ENCODE assay signal across 2 cellular contexts in the genomic region with DNA sequence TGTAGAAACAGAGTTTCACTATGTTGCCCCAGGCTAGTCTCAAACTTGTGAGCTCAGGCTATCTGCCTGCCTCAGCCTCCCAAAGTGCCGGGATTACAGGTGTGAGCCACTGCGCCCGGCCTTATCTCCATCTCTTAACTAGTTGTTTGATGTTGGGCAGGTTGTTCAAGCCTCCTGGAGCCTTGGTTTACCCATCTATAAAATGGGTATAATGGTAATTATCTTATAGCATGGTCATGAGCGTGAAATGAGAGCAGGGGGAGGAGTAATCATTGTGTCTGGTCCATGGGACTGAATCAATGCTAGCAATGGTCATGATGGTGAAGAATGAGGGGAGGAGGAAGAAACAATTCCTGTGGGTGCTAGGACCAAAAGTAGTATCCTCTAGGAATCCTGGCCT.
TF ChIP-seq lines count a peak whose summit lies in the region.

No MANE protein-coding gene starts in this region.

TF ChIP-seq in SK-N-SH, 30 proteins besides CTCF, POLR2A, EP300 and RAD21 (continued from another document):
- TF ChIP-seq, protein P1, sequence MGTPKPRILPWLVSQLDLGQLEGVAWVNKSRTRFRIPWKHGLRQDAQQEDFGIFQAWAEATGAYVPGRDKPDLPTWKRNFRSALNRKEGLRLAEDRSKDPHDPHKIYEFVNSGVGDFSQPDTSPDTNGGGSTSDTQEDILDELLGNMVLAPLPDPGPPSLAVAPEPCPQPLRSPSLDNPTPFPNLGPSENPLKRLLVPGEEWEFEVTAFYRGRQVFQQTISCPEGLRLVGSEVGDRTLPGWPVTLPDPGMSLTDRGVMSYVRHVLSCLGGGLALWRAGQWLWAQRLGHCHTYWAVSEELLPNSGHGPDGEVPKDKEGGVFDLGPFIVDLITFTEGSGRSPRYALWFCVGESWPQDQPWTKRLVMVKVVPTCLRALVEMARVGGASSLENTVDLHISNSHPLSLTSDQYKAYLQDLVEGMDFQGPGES (IDR thresholded peaks at IDR 0.05; ENCODE audit: low read depth, low read length): no peak

TF ChIP-seq in SK-N-SH treated with all-trans-retinoic acid at 6 μM for 48 hours, 23 proteins besides CTCF, POLR2A, EP300 and RAD21 (continued from another document):
- TF ChIP-seq, protein P2, sequence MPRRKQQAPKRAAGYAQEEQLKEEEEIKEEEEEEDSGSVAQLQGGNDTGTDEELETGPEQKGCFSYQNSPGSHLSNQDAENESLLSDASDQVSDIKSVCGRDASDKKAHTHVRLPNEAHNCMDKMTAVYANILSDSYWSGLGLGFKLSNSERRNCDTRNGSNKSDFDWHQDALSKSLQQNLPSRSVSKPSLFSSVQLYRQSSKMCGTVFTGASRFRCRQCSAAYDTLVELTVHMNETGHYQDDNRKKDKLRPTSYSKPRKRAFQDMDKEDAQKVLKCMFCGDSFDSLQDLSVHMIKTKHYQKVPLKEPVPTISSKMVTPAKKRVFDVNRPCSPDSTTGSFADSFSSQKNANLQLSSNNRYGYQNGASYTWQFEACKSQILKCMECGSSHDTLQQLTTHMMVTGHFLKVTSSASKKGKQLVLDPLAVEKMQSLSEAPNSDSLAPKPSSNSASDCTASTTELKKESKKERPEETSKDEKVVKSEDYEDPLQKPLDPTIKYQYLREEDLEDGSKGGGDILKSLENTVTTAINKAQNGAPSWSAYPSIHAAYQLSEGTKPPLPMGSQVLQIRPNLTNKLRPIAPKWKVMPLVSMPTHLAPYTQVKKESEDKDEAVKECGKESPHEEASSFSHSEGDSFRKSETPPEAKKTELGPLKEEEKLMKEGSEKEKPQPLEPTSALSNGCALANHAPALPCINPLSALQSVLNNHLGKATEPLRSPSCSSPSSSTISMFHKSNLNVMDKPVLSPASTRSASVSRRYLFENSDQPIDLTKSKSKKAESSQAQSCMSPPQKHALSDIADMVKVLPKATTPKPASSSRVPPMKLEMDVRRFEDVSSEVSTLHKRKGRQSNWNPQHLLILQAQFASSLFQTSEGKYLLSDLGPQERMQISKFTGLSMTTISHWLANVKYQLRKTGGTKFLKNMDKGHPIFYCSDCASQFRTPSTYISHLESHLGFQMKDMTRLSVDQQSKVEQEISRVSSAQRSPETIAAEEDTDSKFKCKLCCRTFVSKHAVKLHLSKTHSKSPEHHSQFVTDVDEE (CRISPR knock-in tag; IDR thresholded peaks at IDR 0.05): no peak
- TF ChIP-seq OSR1 (CRISPR knock-in tag; IDR thresholded peaks at IDR 0.05) (no peak), TOX (CRISPR knock-in tag; IDR thresholded peaks at IDR 0.05; ENCODE audit: borderline replicate concordance) (no peak), SNAI2 (CRISPR knock-in tag; IDR thresholded peaks at IDR 0.05) (no peak), GLIS3 (CRISPR knock-in tag; IDR thresholded peaks at IDR 0.05) (no peak), TCF4 (CRISPR knock-in tag; IDR thresholded peaks at IDR 0.05; ENCODE audit: borderline replicate concordance) (no peak), CSDC2 (CRISPR knock-in tag; IDR thresholded peaks at IDR 0.05) (no peak), ZNF565 (CRISPR knock-in tag; conservative IDR thresholded peaks at IDR 0.05; ENCODE audit: low read depth) (no peak)
- TF ChIP-seq, protein P3, sequence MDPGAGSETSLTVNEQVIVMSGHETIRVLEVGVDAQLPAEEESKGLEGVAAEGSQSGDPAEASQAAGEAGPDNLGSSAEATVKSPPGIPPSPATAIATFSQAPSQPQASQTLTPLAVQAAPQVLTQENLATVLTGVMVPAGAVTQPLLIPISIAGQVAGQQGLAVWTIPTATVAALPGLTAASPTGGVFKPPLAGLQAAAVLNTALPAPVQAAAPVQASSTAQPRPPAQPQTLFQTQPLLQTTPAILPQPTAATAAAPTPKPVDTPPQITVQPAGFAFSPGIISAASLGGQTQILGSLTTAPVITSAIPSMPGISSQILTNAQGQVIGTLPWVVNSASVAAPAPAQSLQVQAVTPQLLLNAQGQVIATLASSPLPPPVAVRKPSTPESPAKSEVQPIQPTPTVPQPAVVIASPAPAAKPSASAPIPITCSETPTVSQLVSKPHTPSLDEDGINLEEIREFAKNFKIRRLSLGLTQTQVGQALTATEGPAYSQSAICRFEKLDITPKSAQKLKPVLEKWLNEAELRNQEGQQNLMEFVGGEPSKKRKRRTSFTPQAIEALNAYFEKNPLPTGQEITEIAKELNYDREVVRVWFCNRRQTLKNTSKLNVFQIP (CRISPR knock-in tag; IDR thresholded peaks at IDR 0.05; ENCODE audit: borderline replicate concordance, low read depth): no peak
- TF ChIP-seq, protein P4, sequence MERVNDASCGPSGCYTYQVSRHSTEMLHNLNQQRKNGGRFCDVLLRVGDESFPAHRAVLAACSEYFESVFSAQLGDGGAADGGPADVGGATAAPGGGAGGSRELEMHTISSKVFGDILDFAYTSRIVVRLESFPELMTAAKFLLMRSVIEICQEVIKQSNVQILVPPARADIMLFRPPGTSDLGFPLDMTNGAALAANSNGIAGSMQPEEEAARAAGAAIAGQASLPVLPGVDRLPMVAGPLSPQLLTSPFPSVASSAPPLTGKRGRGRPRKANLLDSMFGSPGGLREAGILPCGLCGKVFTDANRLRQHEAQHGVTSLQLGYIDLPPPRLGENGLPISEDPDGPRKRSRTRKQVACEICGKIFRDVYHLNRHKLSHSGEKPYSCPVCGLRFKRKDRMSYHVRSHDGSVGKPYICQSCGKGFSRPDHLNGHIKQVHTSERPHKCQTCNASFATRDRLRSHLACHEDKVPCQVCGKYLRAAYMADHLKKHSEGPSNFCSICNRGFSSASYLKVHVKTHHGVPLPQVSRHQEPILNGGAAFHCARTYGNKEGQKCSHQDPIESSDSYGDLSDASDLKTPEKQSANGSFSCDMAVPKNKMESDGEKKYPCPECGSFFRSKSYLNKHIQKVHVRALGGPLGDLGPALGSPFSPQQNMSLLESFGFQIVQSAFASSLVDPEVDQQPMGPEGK (CRISPR knock-in tag; IDR thresholded peaks at IDR 0.05; ENCODE audit: borderline replicate concordance): no peak
